ENCODE assay signal across 1 cellular context in genomic region chr1:200373811-200374231, GRCh38.
TF ChIP-seq lines count a peak whose summit lies in the region.

No MANE protein-coding gene starts in this region.

TF ChIP-seq in HepG2, 621 proteins besides CTCF, POLR2A, EP300 and RAD21 (continued from another document and continues in another):
- TF ChIP-seq CREM (IDR thresholded peaks at IDR 0.05) (0 out of 2 replicates have a peak, but pooled peaks have one; percentile 44), CREM (CRISPR knock-in tag; IDR thresholded peaks at IDR 0.05) (no peak), POGZ (CRISPR knock-in tag; IDR thresholded peaks at IDR 0.05) (peak; percentile 17; the same call in 1 of the 2 replicates), ASH2L (IDR thresholded peaks at IDR 0.05; ENCODE audit: insufficient read length, low read depth, low read length) (peak; percentile 45), NR2F2 (IDR thresholded peaks at IDR 0.05; ENCODE audit: borderline replicate concordance, low read depth) (peak; percentile 47; the same call in 1 of the 2 replicates), FOXA3 (CRISPR knock-in tag; IDR thresholded peaks at IDR 0.05) (peak; percentile 34; the same call in 1 of the 2 replicates), SMAD9 (CRISPR knock-in tag; IDR thresholded peaks at IDR 0.05) (no peak), GATAD2A (CRISPR knock-in tag; IDR thresholded peaks at IDR 0.05) (peak; percentile 68; the same call in 1 of the 2 replicates), CREB1 (IDR thresholded peaks at IDR 0.05) (no peak), CREB1 (CRISPR knock-in tag; IDR thresholded peaks at IDR 0.05) (peak; percentile 39; the same call in 1 of the 2 replicates), EHMT2 (IDR thresholded peaks at IDR 0.05; ENCODE audit: borderline replicate concordance, low read depth, low read length) (peak; percentile 36; the same call in 1 of the 2 replicates), MIER3 (CRISPR knock-in tag; IDR thresholded peaks at IDR 0.05; ENCODE audit: borderline replicate concordance) (peak; percentile 31; the same call in 1 of the 2 replicates), SAP130 (CRISPR knock-in tag; IDR thresholded peaks at IDR 0.05; ENCODE audit: low read depth) (peak; percentile 9; the same call in 1 of the 2 replicates), ZKSCAN8 (CRISPR knock-in tag; IDR thresholded peaks at IDR 0.05; ENCODE audit: borderline replicate concordance) (0 out of 2 replicates have a peak, but pooled peaks have one; percentile 29), ZNF503 (CRISPR knock-in tag; IDR thresholded peaks at IDR 0.05) (no peak), PHF21A (CRISPR knock-in tag; IDR thresholded peaks at IDR 0.05) (0 out of 2 replicates have a peak, but pooled peaks have one; percentile 32), ZNF24 (IDR thresholded peaks at IDR 0.05) (no peak), ZNF547 (CRISPR knock-in tag; IDR thresholded peaks at IDR 0.05) (no peak), RXRB (CRISPR knock-in tag; IDR thresholded peaks at IDR 0.05; ENCODE audit: borderline replicate concordance) (peak; percentile 9; the same call in 1 of the 2 replicates), NFIC (IDR thresholded peaks at IDR 0.05; ENCODE audit: low read length) (peak; percentile 63; the same call in 1 of the 2 replicates), E2F5 (CRISPR knock-in tag; conservative IDR thresholded peaks at IDR 0.05) (no peak), SOX13 (IDR thresholded peaks at IDR 0.05) (peak; percentile 92), SOX13 (CRISPR knock-in tag; conservative IDR thresholded peaks at IDR 0.05 in 1 of 2, IDR thresholded peaks at IDR 0.05 in 1 of 2) (peak in 1 of 2 experiments; percentile 96; a peak in 2 of 4 replicates), RCOR2 (CRISPR knock-in tag; IDR thresholded peaks at IDR 0.05) (peak; percentile 29; the same call in 1 of the 2 replicates), MBD4 (IDR thresholded peaks at IDR 0.05; ENCODE audit: borderline replicate concordance, low read length) (peak; percentile 69; the same call in 1 of the 2 replicates), SOX6 (IDR thresholded peaks at IDR 0.05) (no peak), SOX6 (CRISPR knock-in tag; IDR thresholded peaks at IDR 0.05) (peak; percentile 96), ZNF746 (CRISPR knock-in tag; IDR thresholded peaks at IDR 0.05) (no peak), MIXL1 (CRISPR knock-in tag; IDR thresholded peaks at IDR 0.05) (0 out of 2 replicates have a peak, but pooled peaks have one; percentile 15), ZBED4 (CRISPR knock-in tag; IDR thresholded peaks at IDR 0.05; ENCODE audit: borderline replicate concordance) (0 out of 2 replicates have a peak, but pooled peaks have one; percentile 22), DNMT3B (CRISPR knock-in tag; conservative IDR thresholded peaks at IDR 0.05) (no peak), FOXO1 (CRISPR knock-in tag; IDR thresholded peaks at IDR 0.05) (peak; percentile 38; the same call in 1 of the 2 replicates), NFYC (CRISPR knock-in tag; IDR thresholded peaks at IDR 0.05) (no peak), FOXP1 (IDR thresholded peaks at IDR 0.05) (no peak), FOXP1 (CRISPR knock-in tag; IDR thresholded peaks at IDR 0.05) (peak; percentile 55; the same call in 1 of the 2 replicates), HDAC2 (CRISPR knock-in tag; IDR thresholded peaks at IDR 0.05) (peak; percentile 65), CHD2 (IDR thresholded peaks at IDR 0.05; ENCODE audit: low read depth, low read length) (no peak), ZGPAT (CRISPR knock-in tag; IDR thresholded peaks at IDR 0.05) (0 out of 2 replicates have a peak, but pooled peaks have one; percentile 32), SOX5 (CRISPR knock-in tag; IDR thresholded peaks at IDR 0.05; ENCODE audit: borderline replicate concordance) (peak; percentile 88), ARID2 (CRISPR knock-in tag; IDR thresholded peaks at IDR 0.05; ENCODE audit: borderline replicate concordance) (no peak; the same call in 1 of the 2 replicates), ZNF501 (CRISPR knock-in tag; IDR thresholded peaks at IDR 0.05) (no peak), FOXP4 (CRISPR knock-in tag; IDR thresholded peaks at IDR 0.05) (peak; percentile 75; the same call in 1 of the 2 replicates), KAT8 (CRISPR knock-in tag; IDR thresholded peaks at IDR 0.05) (0 out of 2 replicates have a peak, but pooled peaks have one; percentile 8), ARID5B (CRISPR knock-in tag; IDR thresholded peaks at IDR 0.05) (peak; percentile 67; the same call in 1 of the 2 replicates), ZNF839 (CRISPR knock-in tag; IDR thresholded peaks at IDR 0.05; ENCODE audit: borderline replicate concordance) (no peak), TRIM24 (CRISPR knock-in tag; IDR thresholded peaks at IDR 0.05) (no peak), TCF7 (IDR thresholded peaks at IDR 0.05; ENCODE audit: low read depth) (peak; percentile 56), HNF4A (CRISPR knock-in tag; IDR thresholded peaks at IDR 0.05) (peak; percentile 21; the same call in 1 of the 2 replicates), PAXIP1 (CRISPR knock-in tag; conservative IDR thresholded peaks at IDR 0.05) (peak; percentile 61), JUND (CRISPR knock-in tag; IDR thresholded peaks at IDR 0.05) (no peak), FOSL2 (CRISPR knock-in tag; IDR thresholded peaks at IDR 0.05) (peak; percentile 43; the same call in 1 of the 2 replicates), KLF16 (CRISPR knock-in tag; IDR thresholded peaks at IDR 0.05) (peak in 1 of 2 experiments; percentile 22; a peak in 2 of 4 replicates)
